ENCODE assay signal across 1 cellular context in genomic region chr17:41785876-41786226, GRCh38.
TF ChIP-seq lines count a peak whose summit lies in the region.

No MANE protein-coding gene starts in this region.

TF ChIP-seq in SK-N-SH, 30 proteins besides CTCF, POLR2A, EP300 and RAD21 (continued from another document):
- TF ChIP-seq PBX3 (IDR thresholded peaks at IDR 0.05): no peak
- no peak for TF ChIP-seq NRF1 (IDR thresholded peaks at IDR 0.05; ENCODE audit: low read depth, low read length)
- no peak for TF ChIP-seq JUND (IDR thresholded peaks at IDR 0.05)
- TF ChIP-seq RCOR1 (IDR thresholded peaks at IDR 0.05; ENCODE audit: low read length): no peak
- no peak for TF ChIP-seq TCF12 (IDR thresholded peaks at IDR 0.05)
- no peak for TF ChIP-seq USF1 (IDR thresholded peaks at IDR 0.05; ENCODE audit: borderline replicate concordance, low read depth)
- no peak for TF ChIP-seq MAX (IDR thresholded peaks at IDR 0.05; ENCODE audit: low read depth)
- TF ChIP-seq TAF1 (IDR thresholded peaks at IDR 0.05; ENCODE audit: borderline replicate concordance, low read depth, low read length): no peak
- no peak for TF ChIP-seq SIN3A (IDR thresholded peaks at IDR 0.05; ENCODE audit: borderline replicate concordance, low read depth, low read length)
- TF ChIP-seq FOSL2 (IDR thresholded peaks at IDR 0.05; ENCODE audit: borderline replicate concordance, low read depth): no peak
